ENCODE assay signal across 12 cellular contexts in the genomic region with DNA sequence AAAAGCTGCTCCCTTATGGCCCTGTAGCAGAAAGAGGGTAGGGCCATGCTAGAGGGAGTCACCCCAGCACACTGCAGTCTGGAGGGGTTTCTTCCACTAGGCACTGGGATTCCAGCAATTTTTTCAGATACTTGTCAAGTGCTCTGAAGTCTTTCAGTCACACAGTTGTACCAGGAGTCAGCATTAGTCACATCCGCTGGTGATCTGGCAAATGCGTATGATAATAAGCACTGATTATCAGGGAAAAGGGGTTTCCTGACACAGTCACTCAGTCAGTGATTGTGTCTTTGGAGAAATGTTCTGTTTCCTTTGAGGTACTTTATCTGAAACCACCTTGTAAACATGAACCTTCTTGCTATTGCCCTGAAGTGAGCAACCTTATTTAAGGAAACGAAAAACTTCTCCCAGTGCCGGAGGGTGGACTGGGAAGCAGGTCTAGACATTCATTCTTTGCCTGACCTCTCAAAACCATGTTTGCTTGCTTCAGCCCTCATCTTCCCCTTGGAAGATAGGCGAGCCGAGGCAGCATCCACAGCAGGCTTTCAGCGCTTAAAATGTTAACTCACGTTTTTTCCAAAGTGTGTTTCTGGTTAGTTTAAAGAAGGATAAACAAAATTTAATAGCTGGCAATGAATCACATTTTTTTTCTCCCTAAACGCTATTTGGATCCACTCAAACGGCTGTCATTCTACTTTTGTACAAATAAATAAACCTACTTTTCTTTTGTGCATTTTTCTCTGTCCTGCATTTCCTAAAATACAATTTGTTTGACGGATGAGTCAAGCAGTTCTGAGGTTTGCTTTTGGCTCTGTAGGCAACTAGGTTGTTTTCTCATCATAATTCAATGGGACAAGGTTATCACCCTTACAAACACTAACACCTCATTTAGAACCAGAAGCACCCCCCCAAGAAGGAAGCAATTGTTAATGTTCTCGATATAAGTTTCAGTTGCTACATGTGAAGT.
DNase-seq lines count a peak whose midpoint lies in the region; ATAC-seq and TF ChIP-seq lines count a peak whose summit lies in the region.
"Had no signal": no experiment of that assay in that cellular context is flagged by ENCODE, and none has a peak within 500 bp of the region (broad histone marks: within the 10 kb centered on the region; RNA-seq: fewer than 3 reads in every experiment).

No MANE protein-coding gene starts in this region.

- peaks cover 12% of the 10 kb centered on the region for H3K4me1 ChIP-seq in mesenchymal stem cell (ENCODE audit: control insufficient read depth, insufficient read depth, low read depth, low read length)
- H3K4me1 ChIP-seq: suprapubic skin had no signal

- H3K9ac ChIP-seq in mesenchymal stem cell (ENCODE audit: low read length): peak overlapping the region; percentile 36

- H2BK15ac ChIP-seq in mesenchymal stem cell (ENCODE audit: low read depth, poor library complexity, severe bottlenecking): no peak overlapping the region

- H2AK5ac ChIP-seq in mesenchymal stem cell (ENCODE audit: low read length, severe bottlenecking): no peak overlapping the region

- no peak overlapping the region for H3K14ac ChIP-seq in mesenchymal stem cell (ENCODE audit: low read length in 2 of 2)

- no peak overlapping the region for H3K4me3 ChIP-seq in mesenchymal stem cell (ENCODE audit: insufficient read depth in 1 of 2, low read depth in 1 of 2, low read length in 2 of 2)
- H3K4me3 ChIP-seq: suprapubic skin had no signal

- peak; percentile 70 for DNase-seq in COLO829 (ENCODE audit: low spot score)
- peak; percentile 98 for DNase-seq in NCI-H226
- DNase-seq in chondrocyte (ENCODE audit: low spot score): no peak
- DNase-seq in mesenchymal stem cell: peak; percentile 97
- no peak for DNase-seq in medulla oblongata (ENCODE audit: extremely low spot score)
- no peak for DNase-seq in left lobe of liver (ENCODE audit: low spot score)
- DNase-seq in G401 (ENCODE audit: low spot score): no peak
- DNase-seq in caudate nucleus (lab: John Stamatoyannopoulos, UW): no peak
- DNase-seq: effector memory CD4-positive, alpha-beta T cell; NCI-H345 had no signal

- no peaks in the 10 kb centered on the region for H3K36me3 ChIP-seq in mesenchymal stem cell (ENCODE audit: control insufficient read depth in 1 of 2, insufficient read depth in 2 of 2, low read depth in 1 of 2, low read length in 2 of 2)
- H3K36me3 ChIP-seq: suprapubic skin had no signal

- peak overlapping the region; percentile 21 for H3K4me3 Mint-ChIP-seq in chondrocyte (ENCODE audit: unreplicated experiment)
- H3K4me3 Mint-ChIP-seq: mesothelial cell of epicardium had no signal

- H3K4ac ChIP-seq in mesenchymal stem cell (ENCODE audit: low read depth in 1 of 2, low read length in 2 of 2): no peak overlapping the region

- H3K27ac Mint-ChIP-seq in chondrocyte (ENCODE audit: unreplicated experiment): peak overlapping the region; percentile 95
- H3K27ac Mint-ChIP-seq: mesothelial cell of epicardium had no signal

- H3K27ac ChIP-seq in mesenchymal stem cell (ENCODE audit: low read length, poor library complexity, severe bottlenecking) (peak overlapping the region; percentile 91), caudate nucleus (ENCODE audit: low read depth, low read length) (no peak overlapping the region)
- H3K27ac ChIP-seq: suprapubic skin had no signal

- H3K18ac ChIP-seq in mesenchymal stem cell (ENCODE audit: low read depth in 1 of 2, low read length in 2 of 2): peak overlapping the region in 1 of 2 experiments; percentile 38

- no peak overlapping the region for H2AFZ ChIP-seq in mesenchymal stem cell (ENCODE audit: low read depth, low read length)

- no peaks in the 10 kb centered on the region for H3K27me3 ChIP-seq in mesenchymal stem cell (ENCODE audit: control insufficient read depth in 1 of 2, insufficient read depth in 1 of 2, low read length in 2 of 2)

- H3K9me3 ChIP-seq in mesenchymal stem cell (ENCODE audit: control insufficient read depth, low read length): no peaks in the 10 kb centered on the region
- H3K9me3 ChIP-seq: suprapubic skin had no signal

- peak overlapping the region; percentile 46 for H2BK5ac ChIP-seq in mesenchymal stem cell (ENCODE audit: low read depth, low read length, poor library complexity, severe bottlenecking)

- H3K4me2 ChIP-seq in mesenchymal stem cell (ENCODE audit: low read length, poor library complexity, severe bottlenecking): no peak overlapping the region

- no peak overlapping the region for H3K23ac ChIP-seq in mesenchymal stem cell (ENCODE audit: low read length in 2 of 2)

- H4K91ac ChIP-seq in mesenchymal stem cell (ENCODE audit: low read length): no peak overlapping the region

- H2BK12ac ChIP-seq in mesenchymal stem cell (ENCODE audit: low read length in 2 of 2): no peak overlapping the region

- WGBS in mesenchymal stem cell: 0% methylated on average over 6 of the region's 12 CpGs

- H3K9me3 Mint-ChIP-seq in chondrocyte (ENCODE audit: low read depth): no peaks in the 10 kb centered on the region
- H3K9me3 Mint-ChIP-seq: mesothelial cell of epicardium had no signal

- peak overlapping the region; percentile 67 for H4K8ac ChIP-seq in mesenchymal stem cell (ENCODE audit: low read length)

- TF ChIP-seq CTCF in chondrocyte (IDR thresholded peaks at IDR 0.05): no peak

- H3K79me1 ChIP-seq in mesenchymal stem cell (replicated peaks; ENCODE audit: low read length, poor library complexity, severe bottlenecking): no peaks in the 10 kb centered on the region

- peaks cover 66% of the 10 kb centered on the region for H3K4me1 Mint-ChIP-seq in chondrocyte (ENCODE audit: low read depth)

- no peaks in the 10 kb centered on the region for H3K27me3 Mint-ChIP-seq in chondrocyte (ENCODE audit: low read depth)

- H2BK120ac ChIP-seq in mesenchymal stem cell (ENCODE audit: low read depth, low read length): no peak overlapping the region

- H3K36me3 Mint-ChIP-seq in chondrocyte (ENCODE audit: low read depth): no peaks in the 10 kb centered on the region
- H3K36me3 Mint-ChIP-seq: mesothelial cell of epicardium had no signal

- ATAC-seq in left lobe of liver: no peak

- in situ Hi-C loops in G401 (cut with HindIII; ENCODE audit: low sequenced_read_pairs): no loop called here

Comparison
In these comparisons a context has a peak if more than half of its experiments do, and no peak if none do; other contexts are left out.
1. DNase-seq: peak in COLO829 (single experiment), NCI-H226 (single experiment) and mesenchymal stem cell (single experiment); none in chondrocyte (single experiment), medulla oblongata (single experiment), left lobe of liver (single experiment), G401 (single experiment) and caudate nucleus (0 of 61).